In the genomic region with DNA sequence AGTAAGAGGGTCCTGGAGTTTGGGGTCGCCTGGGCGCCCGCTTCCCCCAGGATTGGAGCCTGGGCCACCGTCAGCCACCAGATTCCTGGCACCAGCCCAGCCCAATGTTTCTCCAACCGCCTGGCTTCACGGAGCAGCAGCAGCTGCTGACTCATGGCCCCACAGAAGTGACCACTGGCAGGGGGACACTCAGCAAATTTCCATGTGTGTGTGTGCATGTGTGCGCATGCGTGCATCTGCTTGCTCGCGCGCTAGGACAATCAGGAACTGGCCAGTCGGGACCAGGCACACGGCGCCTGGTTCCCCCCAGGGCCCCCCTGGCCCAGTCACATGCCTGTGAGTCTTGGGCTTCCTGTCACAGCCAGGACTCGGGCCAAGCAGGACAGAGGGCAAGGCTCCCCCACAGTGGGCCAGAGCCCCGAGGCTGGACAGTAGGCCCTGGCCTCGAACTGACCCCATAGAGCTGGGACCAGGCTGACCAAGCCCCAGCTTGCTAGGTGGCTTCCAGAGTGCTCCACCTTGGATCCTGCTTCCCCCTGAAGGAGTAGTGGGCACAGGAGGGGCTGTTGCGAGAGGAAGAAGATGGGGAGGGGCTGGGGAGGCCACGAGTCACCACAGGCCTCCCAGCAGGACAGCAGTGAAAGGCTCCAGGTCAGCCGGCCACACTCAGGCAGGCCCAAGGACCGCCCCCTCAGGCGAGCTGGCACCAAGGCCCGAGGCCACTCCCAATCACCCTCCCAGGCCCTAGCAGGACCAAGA, we compare ENCODE assay signal across 8 cellular contexts. TPM values are rescaled to one million over a fixed set of nuclear protein-coding genes. Genes with fewer than 3 reads are reported as not detected.
DNase-seq lines count a peak whose midpoint lies in the region; ATAC-seq and TF ChIP-seq lines count a peak whose summit lies in the region.

No MANE protein-coding gene starts in this region.

- H3K27me3 Mint-ChIP-seq in CD4-positive, CD25-positive, alpha-beta regulatory T cell: no peaks in the 10 kb centered on the region
- H3K27me3 Mint-ChIP-seq in neural progenitor cell (ENCODE audit: insufficient read depth, low read depth): peaks cover 2% of the 10 kb centered on the region

- H3K9ac ChIP-seq in adipocyte (ENCODE audit: low read length) (peak overlapping the region; percentile 87), neural progenitor cell (no peak overlapping the region)

- WGBS in heart right ventricle, 2 donors: 17 to 23% methylated on average over 23 of the region's 23 CpGs

- peaks cover 4% of the 10 kb centered on the region for H3K36me3 Mint-ChIP-seq in CD4-positive, CD25-positive, alpha-beta regulatory T cell
- no peaks in the 10 kb centered on the region for H3K36me3 Mint-ChIP-seq in neural progenitor cell

- ATAC-seq in CD4-positive, CD25-positive, alpha-beta regulatory T cell (ENCODE audit: low read depth in 2 of 2): peak in 1 of 2 donors; percentile 9
- peak; percentile 63 to 84 (median 75) for ATAC-seq in heart right ventricle
- no peak for ATAC-seq in GM18873 (IDR thresholded peaks at IDR 0.05; ENCODE audit: low FRiP score, unreplicated experiment)

- no peaks in the 10 kb centered on the region for H3F3A ChIP-seq in neural progenitor cell (ENCODE audit: low read depth)

- no peaks in the 10 kb centered on the region for H4K20me1 ChIP-seq in neural progenitor cell (ENCODE audit: low read depth)

- no peak overlapping the region for H3K4me3 ChIP-seq in CD4-positive, CD25-positive, alpha-beta regulatory T cell (ENCODE audit: low read depth, low read length)
- H3K4me3 ChIP-seq in adipocyte (ENCODE audit: low read length) (peak overlapping the region; percentile 47), heart right ventricle (peak overlapping the region in 7 of 10 donors; percentile 3 to 100 (median 15)), neural progenitor cell (no peak overlapping the region)

- DNase-seq in CD4-positive, CD25-positive, alpha-beta regulatory T cell: no peak
- no peak for DNase-seq in adipocyte (ENCODE audit: low read depth)
- peak; percentile 85 to 89 for DNase-seq in heart right ventricle
- DNase-seq in posterior cingulate gyrus: peak; percentile 69 to 97 (median 82)
- no peak for DNase-seq in activated CD8-positive, alpha-beta memory T cell treated with anti-CD3 and anti-CD28 coated beads, Interleukin-2, amount 50 U/mL, for 4 hours
- no peak for DNase-seq in neural progenitor cell (ENCODE audit: low spot score)
- DNase-seq in NCI-H2107 (lab: John Stamatoyannopoulos, UW): no peak

- intact Hi-C loops in heart right ventricle (cut with DNase I): loop anchor here in 3 of 10 donors (5.0 to 10.0 kb wide), 4 partner anchors 43 to 72 kb away; partner anchors contain the start of gene SYT8 (in 1 of the 3)
- intact Hi-C loops in posterior cingulate gyrus (cut with DNase I): no loop called here

- peaks cover 13% of the 10 kb centered on the region for H3K79me2 ChIP-seq in neural progenitor cell (ENCODE audit: low read depth)

- H3K9me3 ChIP-seq in CD4-positive, CD25-positive, alpha-beta regulatory T cell (ENCODE audit: control insufficient read depth in 2 of 2, low read length in 2 of 2): no peaks in the 10 kb centered on the region
- no peaks in the 10 kb centered on the region for H3K9me3 ChIP-seq in adipocyte (ENCODE audit: control insufficient read depth, low read length)
- H3K9me3 ChIP-seq in heart right ventricle: no peaks in the 10 kb centered on the region
- H3K9me3 ChIP-seq in neural progenitor cell (ENCODE audit: low read depth): no peaks in the 10 kb centered on the region

- peaks cover 76% of the 10 kb centered on the region for H3K4me1 ChIP-seq in CD4-positive, CD25-positive, alpha-beta regulatory T cell (ENCODE audit: control insufficient read depth, insufficient read depth, low read length, poor library complexity, severe bottlenecking)
- H3K4me1 ChIP-seq in adipocyte (ENCODE audit: control insufficient read depth, insufficient read depth, low read length): peaks cover 44% of the 10 kb centered on the region
- peaks cover 38 to 86% (median 77%) of the 10 kb centered on the region in 9 donors for H3K4me1 ChIP-seq in heart right ventricle
- H3K4me1 ChIP-seq in neural progenitor cell: no peaks in the 10 kb centered on the region

- no peak overlapping the region for H3K27ac ChIP-seq in CD4-positive, CD25-positive, alpha-beta regulatory T cell (ENCODE audit: insufficient read depth, low read length, poor library complexity, severe bottlenecking)
- H3K27ac ChIP-seq in heart right ventricle (peak overlapping the region; percentile 93 to 99 (median 97)), neural progenitor cell (no peak overlapping the region)

- H3K27me3 ChIP-seq in CD4-positive, CD25-positive, alpha-beta regulatory T cell (ENCODE audit: control insufficient read depth, insufficient read depth, low read length): no peaks in the 10 kb centered on the region
- H3K27me3 ChIP-seq in adipocyte (replicated peaks; ENCODE audit: control insufficient read depth, insufficient read depth, low read length) (no peaks in the 10 kb centered on the region), heart right ventricle (no peaks in the 10 kb centered on the region), neural progenitor cell (no peaks in the 10 kb centered on the region)

- no peak overlapping the region for H3K4me2 ChIP-seq in neural progenitor cell

- peak overlapping the region in 3 of 4 donors; percentile 59 to 91 (median 65) for H3K4me3 Mint-ChIP-seq in CD4-positive, CD25-positive, alpha-beta regulatory T cell
- no peak overlapping the region for H3K4me3 Mint-ChIP-seq in neural progenitor cell

- peaks cover 0 to 3% (median 0%) of the 10 kb centered on the region in 7 donors for H3K9me3 Mint-ChIP-seq in CD4-positive, CD25-positive, alpha-beta regulatory T cell
- no peaks in the 10 kb centered on the region for H3K9me3 Mint-ChIP-seq in neural progenitor cell

- no peak overlapping the region for H3K27ac Mint-ChIP-seq in CD4-positive, CD25-positive, alpha-beta regulatory T cell
- no peak overlapping the region for H3K27ac Mint-ChIP-seq in neural progenitor cell

- H2AFZ ChIP-seq in neural progenitor cell (replicated peaks): no peak overlapping the region

- peaks cover 0 to 71% (median 24%) of the 10 kb centered on the region in 4 donors for H3K4me1 Mint-ChIP-seq in CD4-positive, CD25-positive, alpha-beta regulatory T cell
- peaks cover 7% of the 10 kb centered on the region for H3K4me1 Mint-ChIP-seq in neural progenitor cell

- peaks cover 6% of the 10 kb centered on the region for H3K36me3 ChIP-seq in CD4-positive, CD25-positive, alpha-beta regulatory T cell (ENCODE audit: control insufficient read depth, insufficient read depth, low read length)
- H3K36me3 ChIP-seq in adipocyte (ENCODE audit: control insufficient read depth, insufficient read depth, low read length, severe bottlenecking): peaks cover 48% of the 10 kb centered on the region
- H3K36me3 ChIP-seq in heart right ventricle: peaks cover 0 to 56% (median 25%) of the 10 kb centered on the region in 9 donors
- no peaks in the 10 kb centered on the region for H3K36me3 ChIP-seq in neural progenitor cell

- no peak for TF ChIP-seq CTCF in heart right ventricle (IDR thresholded peaks at IDR 0.05)
- no peak for TF ChIP-seq CTCF in neural progenitor cell (IDR thresholded peaks at IDR 0.05)

RNA-seq across cellular contexts. Expression of gene CTSD, which starts 3.2 kb away (rescaled TPM):
- total RNA-seq in CD4-positive, CD25-positive, alpha-beta regulatory T cell: 104 TPM
- 100 to 1,000 TPM; 147 to 175 (median 155) TPM for polyA plus RNA-seq in CD4-positive, CD25-positive, alpha-beta regulatory T cell
- total RNA-seq in heart right ventricle: 1,000 to 10,000 TPM in 2 of 10 donors, 100 to 1,000 TPM in 8; 501 to 1,070 (median 786) TPM
- polyA plus RNA-seq in heart right ventricle: 100 to 1,000 TPM; 431 to 976 TPM
- total RNA-seq in neural progenitor cell (ENCODE audit: low replicate concordance): 38.2 and 94.6 TPM in 2 replicates

RNA-seq across cellular contexts. Expression of gene IFITM10, which starts 10.1 kb away (rescaled TPM):
- total RNA-seq in CD4-positive, CD25-positive, alpha-beta regulatory T cell: 2.4 TPM
- polyA plus RNA-seq in CD4-positive, CD25-positive, alpha-beta regulatory T cell: not detected
- total RNA-seq in heart right ventricle (1 to 10 TPM in 4 of 10 donors, under 1 TPM in 6; 0.18 to 2.4 (median 0.42) TPM), neural progenitor cell (ENCODE audit: low replicate concordance) (0.34 TPM in 1 of 2 replicates, not detected in the other)
- polyA plus RNA-seq in heart right ventricle: under 1 TPM; 0.07 to 0.80 TPM

Comparison
In these comparisons a context has a peak if more than half of its experiments do, and no peak if none do; other contexts are left out.
1. DNase-seq: peak in heart right ventricle (2 of 2) and posterior cingulate gyrus (10 of 10); none in CD4-positive, CD25-positive, alpha-beta regulatory T cell (0 of 3), adipocyte (single experiment), activated CD8-positive, alpha-beta memory T cell treated with anti-CD3 and anti-CD28 coated beads, Interleukin-2, amount 50 U/mL, for 4 hours (single experiment), neural progenitor cell (single experiment) and NCI-H2107 (single experiment).
2. H3K27ac ChIP-seq: peak in heart right ventricle (10 of 10); none in CD4-positive, CD25-positive, alpha-beta regulatory T cell (single experiment) and neural progenitor cell (single experiment).
3. H3K4me3 ChIP-seq: peak in adipocyte (single experiment) and heart right ventricle (7 of 10); none in CD4-positive, CD25-positive, alpha-beta regulatory T cell (single experiment) and neural progenitor cell (single experiment).